ENCODE assay signal across 11 cellular contexts in genomic region chr11:117185739-117186430, GRCh38. TPM values are rescaled to one million over a fixed set of nuclear protein-coding genes. Genes with fewer than 3 reads are reported as not detected.
DNase-seq lines count a peak whose midpoint lies in the region; ATAC-seq, FAIRE-seq and TF ChIP-seq lines count a peak whose summit lies in the region.
"Had no signal": no experiment of that assay in that cellular context is flagged by ENCODE, and none has a peak within 500 bp of the region (broad histone marks: within the 10 kb centered on the region; RNA-seq: fewer than 3 reads in every experiment).

No MANE protein-coding gene starts in this region.

- H3K36me3 ChIP-seq in CD4-positive, alpha-beta memory T cell (ENCODE audit: insufficient read depth, low read length), result peaks cover 14% of the 10 kb centered on the region

- H3K27ac ChIP-seq in CD4-positive, alpha-beta memory T cell (ENCODE audit: low read depth, low read length), result no peak overlapping the region
- H3K27ac ChIP-seq in VCaP, result peak overlapping the region; percentile 68; the same call in 1 of the 2 replicates
- H3K27ac ChIP-seq: foreskin keratinocyte had no signal

- no peaks in the 10 kb centered on the region for H3K27me3 ChIP-seq in CD4-positive, alpha-beta memory T cell (ENCODE audit: insufficient read depth, low read length)
- H3K27me3 ChIP-seq: foreskin keratinocyte had no signal

- no peaks in the 10 kb centered on the region for H3K9me3 Mint-ChIP-seq in CD4-positive, alpha-beta memory T cell
- H3K9me3 Mint-ChIP-seq in naive B cell (no peaks in the 10 kb centered on the region), progenitor cell of endocrine pancreas (ENCODE audit: low read depth) (no peaks in the 10 kb centered on the region)
- no peaks in the 10 kb centered on the region for H3K9me3 Mint-ChIP-seq in activated T-helper 2 cell treated with anti-CD3 and anti-CD28 coated beads, Interferon-gamma antibody, Interleukin-2, Interleukin-4, amounts not matched to agents 10 μg/mL and 5 μg/mL and 100 μg/mL, durations not matched to agents 14 hours and 24 hours and 36 hours

- H3K27ac Mint-ChIP-seq in CD4-positive, alpha-beta memory T cell, result peak overlapping the region in 6 of 7 donors; percentile 11 to 74 (median 58)
- H3K27ac Mint-ChIP-seq in naive B cell (peak overlapping the region; percentile 89 to 97 (median 95)), progenitor cell of endocrine pancreas (no peak overlapping the region)
- no peak overlapping the region for H3K27ac Mint-ChIP-seq in activated T-helper 2 cell treated with anti-CD3 and anti-CD28 coated beads, Interferon-gamma antibody, Interleukin-2, Interleukin-4, amounts not matched to agents 10 μg/mL and 5 μg/mL and 100 μg/mL, durations not matched to agents 14 hours and 24 hours and 36 hours

- FAIRE-seq in GM19239 (lab: Jason Lieb, UNC), result peak; percentile 14
- FAIRE-seq: colon, TTC549 had no signal

- H3K4me1 ChIP-seq in CD4-positive, alpha-beta memory T cell (ENCODE audit: insufficient read depth, low read length), result peaks cover 4% of the 10 kb centered on the region
- H3K4me1 ChIP-seq: foreskin keratinocyte had no signal

- intact Hi-C loops in CD4-positive, alpha-beta memory T cell (cut with micrococcal nuclease), result no loop called here
- intact Hi-C loops in activated T-helper 2 cell treated with anti-CD3 and anti-CD28 coated beads, Interferon-gamma antibody, Interleukin-2, Interleukin-4, amounts not matched to agents 10 μg/mL and 5 μg/mL and 100 μg/mL, durations not matched to agents 14 hours and 24 hours and 36 hours (cut with micrococcal nuclease), result no loop called here

- H3K4me1 Mint-ChIP-seq in CD4-positive, alpha-beta memory T cell, result peaks cover 5 to 12% (median 9%) of the 10 kb centered on the region in 4 donors
- peaks cover 53 to 95% (median 79%) of the 10 kb centered on the region in 3 donors for H3K4me1 Mint-ChIP-seq in naive B cell
- peaks cover 3% of the 10 kb centered on the region for H3K4me1 Mint-ChIP-seq in activated T-helper 2 cell treated with anti-CD3 and anti-CD28 coated beads, Interferon-gamma antibody, Interleukin-2, Interleukin-4, amounts not matched to agents 10 μg/mL and 5 μg/mL and 100 μg/mL, durations not matched to agents 14 hours and 24 hours and 36 hours (ENCODE audit: low read depth)
- peaks cover 20% of the 10 kb centered on the region for H3K4me1 Mint-ChIP-seq in progenitor cell of endocrine pancreas (ENCODE audit: low read depth)

- no peaks in the 10 kb centered on the region for H3K27me3 Mint-ChIP-seq in CD4-positive, alpha-beta memory T cell
- H3K27me3 Mint-ChIP-seq in naive B cell (no peaks in the 10 kb centered on the region), progenitor cell of endocrine pancreas (no peaks in the 10 kb centered on the region)
- H3K27me3 Mint-ChIP-seq in activated T-helper 2 cell treated with anti-CD3 and anti-CD28 coated beads, Interferon-gamma antibody, Interleukin-2, Interleukin-4, amounts not matched to agents 10 μg/mL and 5 μg/mL and 100 μg/mL, durations not matched to agents 14 hours and 24 hours and 36 hours (ENCODE audit: low read depth), result no peaks in the 10 kb centered on the region

- no peak overlapping the region for H3K4me3 ChIP-seq in CD4-positive, alpha-beta memory T cell (ENCODE audit: low read length in 2 of 2)

- ATAC-seq in naive B cell (ENCODE audit: low read depth in 2 of 2), result peak; percentile 44 to 50
- no peak for ATAC-seq in GM19328 (IDR thresholded peaks at IDR 0.05; ENCODE audit: unreplicated experiment)
- ATAC-seq: foreskin keratinocyte had no signal

- H3K4me3 Mint-ChIP-seq in CD4-positive, alpha-beta memory T cell, result no peak overlapping the region
- peak overlapping the region in 7 of 8 donors; percentile 62 to 93 (median 82) for H3K4me3 Mint-ChIP-seq in naive B cell
- H3K4me3 Mint-ChIP-seq in activated T-helper 2 cell treated with anti-CD3 and anti-CD28 coated beads, Interferon-gamma antibody, Interleukin-2, Interleukin-4, amounts not matched to agents 10 μg/mL and 5 μg/mL and 100 μg/mL, durations not matched to agents 14 hours and 24 hours and 36 hours (ENCODE audit: low read depth), result no peak overlapping the region
- H3K4me3 Mint-ChIP-seq in progenitor cell of endocrine pancreas (ENCODE audit: low read depth), result no peak overlapping the region

- CTCF ChIA-PET in CD4-positive, alpha-beta memory T cell (lab: Charles Lee; ENCODE audit: partially characterized antibody), result interaction anchor here (0.6 kb wide), 1 partner anchor 297 kb away, joined by 3 read pairs; no protein-coding TSS in a partner anchor

- no peak for DNase-seq in CD4-positive, alpha-beta memory T cell
- DNase-seq in GM19239 (ENCODE audit: insufficient read length, low spot score) (no peak), naive B cell (no peak), progenitor cell of endocrine pancreas (ENCODE audit: low spot score, unreplicated experiment) (no peak), NCI-H146 treated with DMSO at 0.1 percent for 48 hours (lab: John Stamatoyannopoulos, UW; ENCODE audit: unreplicated experiment) (no peak)
- DNase-seq in activated T-helper 2 cell treated with anti-CD3 and anti-CD28 coated beads, Interferon-gamma antibody, Interleukin-2, Interleukin-4, amounts not matched to agents 10 μg/mL and 5 μg/mL and 100 μg/mL, durations not matched to agents 14 hours and 24 hours and 36 hours (ENCODE audit: low spot score), result no peak
- DNase-seq: foreskin keratinocyte had no signal

- peaks cover 15 to 18% of the 10 kb centered on the region in 2 donors for H3K36me3 Mint-ChIP-seq in CD4-positive, alpha-beta memory T cell
- H3K36me3 Mint-ChIP-seq in naive B cell (peaks cover 5 to 12% of the 10 kb centered on the region in 2 donors), progenitor cell of endocrine pancreas (ENCODE audit: insufficient read depth) (peaks cover 10% of the 10 kb centered on the region)
- peaks cover 4% of the 10 kb centered on the region for H3K36me3 Mint-ChIP-seq in activated T-helper 2 cell treated with anti-CD3 and anti-CD28 coated beads, Interferon-gamma antibody, Interleukin-2, Interleukin-4, amounts not matched to agents 10 μg/mL and 5 μg/mL and 100 μg/mL, durations not matched to agents 14 hours and 24 hours and 36 hours (ENCODE audit: low read depth)

- no peak for TF ChIP-seq CTCF in VCaP (conservative IDR thresholded peaks at IDR 0.05)
- TF ChIP-seq CTCF in progenitor cell of endocrine pancreas (IDR thresholded peaks at IDR 0.05; ENCODE audit: unreplicated experiment), result no peak

- no peaks in the 10 kb centered on the region for H3K9me3 ChIP-seq in CD4-positive, alpha-beta memory T cell (ENCODE audit: control insufficient read depth in 1 of 2, low read length in 2 of 2)

- POLR2A ChIA-PET in CD4-positive, alpha-beta memory T cell (lab: Charles Lee; ENCODE audit: partially characterized antibody), result interaction anchor here (1.2 kb wide), 1 partner anchor 41 kb away, joined by 3 read pairs; no protein-coding TSS in a partner anchor

RNA-seq across cellular contexts. Expression of gene SIDT2, which starts 7.3 kb away (rescaled TPM):
- 10 to 100 TPM; 60.2 to 67.3 TPM for total RNA-seq in CD4-positive, alpha-beta memory T cell
- 1 to 10 TPM; 2.1 to 4.1 TPM for polyA plus RNA-seq in CD4-positive, alpha-beta memory T cell
- polyA plus RNA-seq in naive B cell (ENCODE audit: low read depth in 6 of 6), result 100 to 1,000 TPM in 1 of 6 donors, 10 to 100 TPM in 5; 19.2 to 126 (median 80.7) TPM
- total RNA-seq in activated T-helper 2 cell treated with anti-CD3 and anti-CD28 coated beads, Interferon-gamma antibody, Interleukin-2, Interleukin-4, amounts not matched to agents 10 μg/mL and 5 μg/mL and 100 μg/mL, durations not matched to agents 14 hours and 24 hours and 36 hours, result 26.1 and 27.1 TPM in 2 replicates
- 44.7 and 52.6 TPM in 2 replicates for total RNA-seq in progenitor cell of endocrine pancreas

RNA-seq across cellular contexts. Expression of gene TAGLN, which starts 13.3 kb away (rescaled TPM):
- 10 to 100 TPM; 17.7 to 19.7 TPM for total RNA-seq in CD4-positive, alpha-beta memory T cell
- polyA plus RNA-seq in CD4-positive, alpha-beta memory T cell, result under 1 TPM; 0.15 to 0.36 TPM
- 10 to 100 TPM in 2 of 6 donors, 1 to 10 TPM in 3, not detected in 1; 5.2 to 11.5 (median 6.8) TPM for polyA plus RNA-seq in naive B cell (ENCODE audit: low read depth in 6 of 6)
- total RNA-seq in activated T-helper 2 cell treated with anti-CD3 and anti-CD28 coated beads, Interferon-gamma antibody, Interleukin-2, Interleukin-4, amounts not matched to agents 10 μg/mL and 5 μg/mL and 100 μg/mL, durations not matched to agents 14 hours and 24 hours and 36 hours, result 3.1 and 3.8 TPM in 2 replicates
- 41.4 and 72.6 TPM in 2 replicates for total RNA-seq in progenitor cell of endocrine pancreas

RNA-seq across cellular contexts. Expression of gene PAFAH1B2, which starts 41.8 kb away (rescaled TPM):
- 10 to 100 TPM; 61.6 to 64.2 TPM for total RNA-seq in CD4-positive, alpha-beta memory T cell
- 10 to 100 TPM; 16.4 to 23.7 TPM for polyA plus RNA-seq in CD4-positive, alpha-beta memory T cell
- polyA plus RNA-seq in naive B cell (ENCODE audit: low read depth in 6 of 6), result 10 to 100 TPM; 18.0 to 23.3 (median 20.9) TPM
- 72.3 and 76.9 TPM in 2 replicates for total RNA-seq in activated T-helper 2 cell treated with anti-CD3 and anti-CD28 coated beads, Interferon-gamma antibody, Interleukin-2, Interleukin-4, amounts not matched to agents 10 μg/mL and 5 μg/mL and 100 μg/mL, durations not matched to agents 14 hours and 24 hours and 36 hours
- total RNA-seq in progenitor cell of endocrine pancreas, result 116 and 121 TPM in 2 replicates

RNA-seq across cellular contexts. Expression of gene PCSK7, which starts 46.0 kb away (rescaled TPM):
- 100 to 1,000 TPM; 300 to 325 TPM for total RNA-seq in CD4-positive, alpha-beta memory T cell
- polyA plus RNA-seq in CD4-positive, alpha-beta memory T cell, result 10 to 100 TPM; 33.3 to 84.2 TPM
- polyA plus RNA-seq in naive B cell (ENCODE audit: low read depth in 6 of 6), result 10 to 100 TPM; 27.8 to 61.9 (median 32.2) TPM
- 151 and 154 TPM in 2 replicates for total RNA-seq in activated T-helper 2 cell treated with anti-CD3 and anti-CD28 coated beads, Interferon-gamma antibody, Interleukin-2, Interleukin-4, amounts not matched to agents 10 μg/mL and 5 μg/mL and 100 μg/mL, durations not matched to agents 14 hours and 24 hours and 36 hours
- 59.4 and 62.3 TPM in 2 replicates for total RNA-seq in progenitor cell of endocrine pancreas

RNA-seq across cellular contexts. Expression of gene RNF214, which starts 46.6 kb away (rescaled TPM):
- 10 to 100 TPM; 41.8 to 50.1 TPM for total RNA-seq in CD4-positive, alpha-beta memory T cell
- 10 to 100 TPM; 20.7 to 45.0 TPM for polyA plus RNA-seq in CD4-positive, alpha-beta memory T cell
- polyA plus RNA-seq in naive B cell (ENCODE audit: low read depth in 6 of 6), result 10 to 100 TPM in 4 of 6 donors, 1 to 10 TPM in 2; 1.4 to 15.5 (median 13.4) TPM
- total RNA-seq in activated T-helper 2 cell treated with anti-CD3 and anti-CD28 coated beads, Interferon-gamma antibody, Interleukin-2, Interleukin-4, amounts not matched to agents 10 μg/mL and 5 μg/mL and 100 μg/mL, durations not matched to agents 14 hours and 24 hours and 36 hours, result 22.7 and 25.8 TPM in 2 replicates
- 53.9 and 55.8 TPM in 2 replicates for total RNA-seq in progenitor cell of endocrine pancreas

Comparison
In these comparisons a context has a peak if more than half of its experiments do, and no peak if none do; other contexts are left out.
1. H3K27ac Mint-ChIP-seq: peak in CD4-positive, alpha-beta memory T cell (6 of 7) and naive B cell (6 of 6); none in activated T-helper 2 cell treated with anti-CD3 and anti-CD28 coated beads, Interferon-gamma antibody, Interleukin-2, Interleukin-4, amounts not matched to agents 10 μg/mL and 5 μg/mL and 100 μg/mL, durations not matched to agents 14 hours and 24 hours and 36 hours (single experiment) and progenitor cell of endocrine pancreas (single experiment).
2. H3K4me3 Mint-ChIP-seq: peak in naive B cell (7 of 8); none in CD4-positive, alpha-beta memory T cell (0 of 8), activated T-helper 2 cell treated with anti-CD3 and anti-CD28 coated beads, Interferon-gamma antibody, Interleukin-2, Interleukin-4, amounts not matched to agents 10 μg/mL and 5 μg/mL and 100 μg/mL, durations not matched to agents 14 hours and 24 hours and 36 hours (single experiment) and progenitor cell of endocrine pancreas (single experiment).